ENCODE assay signal across 36 cellular contexts in the genomic region with DNA sequence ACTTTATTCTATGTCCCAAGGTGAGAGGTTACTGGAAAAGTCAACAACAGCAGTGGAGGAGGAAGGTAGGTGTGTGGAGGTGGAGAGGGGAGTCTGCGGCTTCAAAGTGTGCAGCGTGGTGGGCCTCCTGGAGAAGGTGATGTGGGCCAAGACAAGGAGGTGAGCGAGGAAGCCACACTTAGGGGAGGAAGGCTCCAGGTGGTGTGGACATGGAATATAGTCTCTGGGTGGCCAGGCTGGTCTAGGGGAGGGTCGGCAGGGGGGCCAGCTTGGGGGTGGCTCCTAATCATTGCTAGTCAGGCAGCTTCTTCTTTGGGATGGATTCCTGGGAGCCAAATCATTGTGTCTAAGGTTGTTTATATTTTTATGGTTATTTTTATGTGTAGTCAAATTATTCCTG.
"Had no signal": no experiment of that assay in that cellular context is flagged by ENCODE, and none has a peak within 500 bp of the region (broad histone marks: within the 10 kb centered on the region; RNA-seq: fewer than 3 reads in every experiment).

No MANE protein-coding gene starts in this region.

- H3K4me3 ChIP-seq: adrenal gland, ascending aorta, body of pancreas, breast epithelium, cardiac muscle cell had no signal

- H3K27me3 Mint-ChIP-seq: activated naive CD4-positive, alpha-beta T cell treated with anti-CD3 and anti-CD28 coated beads, Interleukin-2, amount 10 ng/mL, durations not matched to agents 7 days and 5 days; activated naive CD8-positive, alpha-beta T cell; activated naive CD8-positive, alpha-beta T cell treated with anti-CD3 and anti-CD28 coated beads, Interleukin-2, amount 50 U/mL, for 24 hours had no signal

- H3K9me3 ChIP-seq: adrenal gland, ascending aorta had no signal

- H3K36me3 ChIP-seq: adrenal gland, ascending aorta, brain microvascular endothelial cell, breast epithelium, cardiac muscle cell had no signal

- H3K4me1 ChIP-seq: adrenal gland, ascending aorta, body of pancreas, breast epithelium had no signal

- DNase-seq: activated effector memory CD4-positive, alpha-beta T cell treated with anti-CD3 and anti-CD28 coated beads, Interleukin-2, amount 50 U/mL, for 16 hours; activated effector memory CD4-positive, alpha-beta T cell treated with Interleukin-2 at 50 U/mL for 16 hours; activated gamma-delta T cell; activated gamma-delta T cell treated with Interleukin-2 at 50 U/mL for 16 hours; activated naive CD4-positive, alpha-beta T cell; activated naive CD4-positive, alpha-beta T cell treated with anti-CD3 and anti-CD28 coated beads for 36 hours; activated naive CD4-positive, alpha-beta T cell treated with anti-CD3 and anti-CD28 coated beads, Interleukin-2, amount 10 ng/mL, durations not matched to agents 7 days and 5 days; activated naive CD4-positive, alpha-beta T cell treated with anti-CD3 and anti-CD28 coated beads, Interleukin-2, amount 50 U/mL, for 16 hours; activated naive CD4-positive, alpha-beta T cell treated with Interleukin-2 at 50 U/mL for 16 hours; activated naive CD8-positive, alpha-beta T cell treated with anti-CD3 and anti-CD28 coated beads for 36 hours; activated naive CD8-positive, alpha-beta T cell treated with anti-CD3 and anti-CD28 coated beads, Interleukin-2, amount 10 ng/mL, durations not matched to agents 7 days and 5 days; activated naive CD8-positive, alpha-beta T cell treated with anti-CD3 and anti-CD28 coated beads, Interleukin-2, amount 50 U/mL, for 24 hours; activated T-cell treated with anti-CD3 and anti-CD28 coated beads, Interleukin-2, amount 50 U/mL, for 1 hour; activated T-cell treated with anti-CD3 and anti-CD28 coated beads, Interleukin-2, amount 50 U/mL, for 4 hours; activated T-cell treated with anti-CD3 and anti-CD28 coated beads, Interleukin-2, amount 50 U/mL, for 48 hours; activated T-cell treated with anti-CD3 and anti-CD28 coated beads, Interleukin-2, amount 50 U/mL, for 72 hours; adrenal gland; amniotic stem cell; amygdala; anterior cingulate cortex; body of pancreas; brain microvascular endothelial cell; caudate nucleus; central memory CD4-positive, alpha-beta T cell; cerebellar nuclear complex had no signal

- H3K9me3 Mint-ChIP-seq: activated naive CD4-positive, alpha-beta T cell treated with anti-CD3 and anti-CD28 coated beads for 36 hours; activated naive CD4-positive, alpha-beta T cell treated with anti-CD3 and anti-CD28 coated beads, Interleukin-2, amount 10 ng/mL, durations not matched to agents 7 days and 5 days; activated naive CD4-positive, alpha-beta T cell treated with anti-CD3 and anti-CD28 coated beads, Interleukin-2, amount 50 U/mL, for 24 hours; activated naive CD8-positive, alpha-beta T cell treated with anti-CD3 and anti-CD28 coated beads for 36 hours; activated naive CD8-positive, alpha-beta T cell treated with anti-CD3 and anti-CD28 coated beads, Interleukin-2, amount 10 ng/mL, durations not matched to agents 7 days and 5 days; activated T-cell treated with anti-CD3 and anti-CD28 coated beads, Interleukin-2, amount 50 U/mL, for 4 hours; activated T-cell treated with anti-CD3 and anti-CD28 coated beads, Interleukin-2, amount 50 U/mL, for 72 hours; activated T-helper 1 cell treated with anti-CD3 and anti-CD28 coated beads, Interleukin-12 subunit alpha, Interleukin-12 subunit beta, Interleukin-2, Interleukin-4 antibody, amounts not matched to agents 30 ng/mL and 10 ng/mL and 1 ng/mL, durations not matched to agents 14 hours and 24 hours and 36 hours; activated T-helper 17 cell treated with anti-CD3 and anti-CD28 coated beads, Interleukin-2, amount 50 U/mL, for 72 hours; activated T-helper 2 cell treated with anti-CD3 and anti-CD28 coated beads, Interferon-gamma antibody, Interleukin-2, Interleukin-4, amounts not matched to agents 10 μg/mL and 5 μg/mL and 100 μg/mL, durations not matched to agents 14 hours and 24 hours and 36 hours had no signal

- H3K27ac Mint-ChIP-seq: activated naive CD4-positive, alpha-beta T cell treated with anti-CD3 and anti-CD28 coated beads for 36 hours; activated naive CD4-positive, alpha-beta T cell treated with anti-CD3 and anti-CD28 coated beads, Interleukin-2, amount 10 ng/mL, durations not matched to agents 7 days and 5 days; activated naive CD4-positive, alpha-beta T cell treated with anti-CD3 and anti-CD28 coated beads, Interleukin-2, amount 50 U/mL, for 24 hours; activated naive CD4-positive, alpha-beta T cell treated with anti-CD3 and anti-CD28 coated beads, Interleukin-2, amount 50 U/mL, for 72 hours; activated naive CD8-positive, alpha-beta T cell; activated naive CD8-positive, alpha-beta T cell treated with anti-CD3 and anti-CD28 coated beads for 36 hours; activated naive CD8-positive, alpha-beta T cell treated with anti-CD3 and anti-CD28 coated beads, Interleukin-2, amount 10 ng/mL, durations not matched to agents 7 days and 5 days; activated naive CD8-positive, alpha-beta T cell treated with anti-CD3 and anti-CD28 coated beads, Interleukin-2, amount 50 U/mL, for 24 hours; activated T-cell treated with anti-CD3 and anti-CD28 coated beads, Interleukin-2, amount 50 U/mL, for 72 hours; activated T-helper 1 cell treated with anti-CD3 and anti-CD28 coated beads, Interleukin-12 subunit alpha, Interleukin-12 subunit beta, Interleukin-2, Interleukin-4 antibody, amounts not matched to agents 30 ng/mL and 10 ng/mL and 1 ng/mL, durations not matched to agents 14 hours and 24 hours and 36 hours; activated T-helper 17 cell treated with anti-CD3 and anti-CD28 coated beads, Interleukin-2, amount 50 U/mL, for 72 hours; activated T-helper 2 cell treated with anti-CD3 and anti-CD28 coated beads, Interferon-gamma antibody, Interleukin-2, Interleukin-4, amounts not matched to agents 10 μg/mL and 5 μg/mL and 100 μg/mL, durations not matched to agents 14 hours and 24 hours and 36 hours; brain had no signal

- H3K4me3 Mint-ChIP-seq: activated naive CD4-positive, alpha-beta T cell treated with anti-CD3 and anti-CD28 coated beads for 36 hours; activated naive CD4-positive, alpha-beta T cell treated with anti-CD3 and anti-CD28 coated beads, Interleukin-2, amount 10 ng/mL, durations not matched to agents 7 days and 5 days; activated naive CD4-positive, alpha-beta T cell treated with anti-CD3 and anti-CD28 coated beads, Interleukin-2, amount 50 U/mL, for 24 hours; activated naive CD8-positive, alpha-beta T cell; activated naive CD8-positive, alpha-beta T cell treated with anti-CD3 and anti-CD28 coated beads for 36 hours; activated naive CD8-positive, alpha-beta T cell treated with anti-CD3 and anti-CD28 coated beads, Interleukin-2, amount 10 ng/mL, durations not matched to agents 7 days and 5 days; activated naive CD8-positive, alpha-beta T cell treated with anti-CD3 and anti-CD28 coated beads, Interleukin-2, amount 50 U/mL, for 24 hours; activated T-cell treated with anti-CD3 and anti-CD28 coated beads, Interleukin-2, amount 50 U/mL, for 4 hours; activated T-cell treated with anti-CD3 and anti-CD28 coated beads, Interleukin-2, amount 50 U/mL, for 72 hours; activated T-helper 1 cell treated with anti-CD3 and anti-CD28 coated beads, Interleukin-12 subunit alpha, Interleukin-12 subunit beta, Interleukin-2, Interleukin-4 antibody, amounts not matched to agents 30 ng/mL and 10 ng/mL and 1 ng/mL, durations not matched to agents 14 hours and 24 hours and 36 hours; activated T-helper 17 cell treated with anti-CD3 and anti-CD28 coated beads, Interleukin-2, amount 50 U/mL, for 72 hours; brain; central memory CD8-positive, alpha-beta T cell had no signal

- H3K27ac ChIP-seq: adrenal gland, ascending aorta, body of pancreas, brain microvascular endothelial cell, breast epithelium, cardiac muscle cell had no signal

- ATAC-seq: activated naive CD4-positive, alpha-beta T cell treated with anti-CD3 and anti-CD28 coated beads, Interleukin-2, amount 50 U/mL, for 72 hours; activated naive CD8-positive, alpha-beta T cell treated with anti-CD3 and anti-CD28 coated beads, Interleukin-2, amount 50 U/mL, for 24 hours; activated T-cell treated with anti-CD3 and anti-CD28 coated beads, Interleukin-2, amount 50 U/mL, for 4 hours; activated T-cell treated with anti-CD3 and anti-CD28 coated beads, Interleukin-2, amount 50 U/mL, for 72 hours; activated T-helper 17 cell treated with anti-CD3 and anti-CD28 coated beads, Interleukin-2, amount 50 U/mL, for 72 hours; body of pancreas had no signal

- H3K4me1 Mint-ChIP-seq: activated naive CD4-positive, alpha-beta T cell treated with anti-CD3 and anti-CD28 coated beads, Interleukin-2, amount 10 ng/mL, durations not matched to agents 7 days and 5 days; activated naive CD4-positive, alpha-beta T cell treated with anti-CD3 and anti-CD28 coated beads, Interleukin-2, amount 50 U/mL, for 24 hours; activated naive CD8-positive, alpha-beta T cell treated with anti-CD3 and anti-CD28 coated beads for 36 hours; activated naive CD8-positive, alpha-beta T cell treated with anti-CD3 and anti-CD28 coated beads, Interleukin-2, amount 10 ng/mL, durations not matched to agents 7 days and 5 days; activated naive CD8-positive, alpha-beta T cell treated with anti-CD3 and anti-CD28 coated beads, Interleukin-2, amount 50 U/mL, for 24 hours; activated T-helper 17 cell treated with anti-CD3 and anti-CD28 coated beads, Interleukin-2, amount 50 U/mL, for 72 hours; central memory CD8-positive, alpha-beta T cell had no signal

- H3K36me3 Mint-ChIP-seq: activated naive CD4-positive, alpha-beta T cell treated with anti-CD3 and anti-CD28 coated beads, Interleukin-2, amount 10 ng/mL, durations not matched to agents 7 days and 5 days; activated naive CD4-positive, alpha-beta T cell treated with anti-CD3 and anti-CD28 coated beads, Interleukin-2, amount 50 U/mL, for 24 hours; activated naive CD4-positive, alpha-beta T cell treated with anti-CD3 and anti-CD28 coated beads, Interleukin-2, amount 50 U/mL, for 72 hours; activated naive CD8-positive, alpha-beta T cell; activated naive CD8-positive, alpha-beta T cell treated with anti-CD3 and anti-CD28 coated beads for 36 hours; activated naive CD8-positive, alpha-beta T cell treated with anti-CD3 and anti-CD28 coated beads, Interleukin-2, amount 10 ng/mL, durations not matched to agents 7 days and 5 days; brain had no signal

- H3K27me3 ChIP-seq: adrenal gland, ascending aorta, body of pancreas, brain microvascular endothelial cell, breast epithelium, cardiac muscle cell had no signal
